Comparison of ENCODE assay signal across 2 cellular contexts in the genomic region with DNA sequence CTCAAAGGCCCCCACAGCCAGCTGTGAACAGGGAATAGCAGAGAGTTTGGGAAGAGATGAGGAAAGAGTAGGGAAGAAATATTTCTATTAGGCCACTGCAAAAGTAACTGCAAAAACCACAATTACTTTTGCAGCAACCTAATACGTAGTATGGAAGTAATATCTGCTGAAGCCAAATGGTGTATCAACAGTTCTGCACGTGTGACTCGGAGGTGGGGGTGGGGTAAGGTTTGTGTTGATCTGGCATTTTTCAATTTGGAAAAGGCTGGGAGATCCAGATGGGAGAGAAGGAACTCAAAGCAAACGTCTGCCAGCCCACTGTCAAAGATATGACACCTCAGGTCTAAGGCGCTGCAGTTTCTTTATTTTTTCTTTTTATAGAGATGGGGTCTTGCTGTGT.
TF ChIP-seq lines count a peak whose summit lies in the region.

No MANE protein-coding gene starts in this region.

TF ChIP-seq in HepG2, 621 proteins besides CTCF, POLR2A, EP300 and RAD21:
- no peak for TF ChIP-seq ARID2 (CRISPR knock-in tag; IDR thresholded peaks at IDR 0.05; ENCODE audit: borderline replicate concordance)
- peak; percentile 40 for TF ChIP-seq RBM22 (optimal IDR thresholded peaks at IDR 0.05; ENCODE audit: low read length)

TF ChIP-seq in H1, 55 proteins besides CTCF, POLR2A, EP300 and RAD21:
- TF ChIP-seq, protein P1, sequence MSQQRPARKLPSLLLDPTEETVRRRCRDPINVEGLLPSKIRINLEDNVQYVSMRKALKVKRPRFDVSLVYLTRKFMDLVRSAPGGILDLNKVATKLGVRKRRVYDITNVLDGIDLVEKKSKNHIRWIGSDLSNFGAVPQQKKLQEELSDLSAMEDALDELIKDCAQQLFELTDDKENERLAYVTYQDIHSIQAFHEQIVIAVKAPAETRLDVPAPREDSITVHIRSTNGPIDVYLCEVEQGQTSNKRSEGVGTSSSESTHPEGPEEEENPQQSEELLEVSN (IDR thresholded peaks at IDR 0.05), result no peak
- TF ChIP-seq EZH2 (IDR thresholded peaks at IDR 0.05; ENCODE audit: low read depth, low read length, severe bottlenecking) (peak; percentile 7), HDAC2 (IDR thresholded peaks at IDR 0.05; ENCODE audit: borderline replicate concordance in 1 of 2, low read depth in 2 of 2, low read length in 2 of 2) (no peak)
